In genomic region chr3:40170395-40170794, GRCh38 we compare ENCODE assay signal across 13 cellular contexts.
DNase-seq lines count a peak whose midpoint lies in the region; ATAC-seq and TF ChIP-seq lines count a peak whose summit lies in the region.
"Had no signal": no experiment of that assay in that cellular context is flagged by ENCODE, and none has a peak within 500 bp of the region (broad histone marks: within the 10 kb centered on the region; RNA-seq: fewer than 3 reads in every experiment).

No MANE protein-coding gene starts in this region.

- POLR2A ChIA-PET in activated CD8-positive, alpha-beta T cell treated with anti-CD3 and anti-CD28 coated beads, Interleukin-2, amount 10 ng/mL, durations not matched to agents 7 days and 5 days (lab: Charles Lee): interaction anchor here (1.1 kb wide), 1 partner anchor 282 kb away, joined by 3 read pairs; no protein-coding TSS in a partner anchor

- DNase-seq in GM20000 (ENCODE audit: low spot score) (peak; percentile 65), globus pallidus (ENCODE audit: low spot score) (no peak), LoVo (ENCODE audit: low spot score) (no peak)
- no peak for DNase-seq in activated CD8-positive, alpha-beta T cell treated with anti-CD3 and anti-CD28 coated beads, Interleukin-2, amount 10 ng/mL, durations not matched to agents 7 days and 5 days
- DNase-seq in activated CD8-positive, alpha-beta memory T cell treated with anti-CD3 and anti-CD28 coated beads for 24 hours: no peak
- no peak for DNase-seq in activated CD4-positive, CD25-positive, alpha-beta regulatory T cell treated with anti-CD3 and anti-CD28 coated beads, Interleukin-2, amount 50 U/mL, for 72 hours
- DNase-seq: foreskin fibroblast, HCEC 1CT, mammary epithelial cell, NCI-H1417 treated with DMSO at 0.1 percent for 48 hours, Right ventricle myocardium superior had no signal

- ATAC-seq in GM18508 (IDR thresholded peaks at IDR 0.05; ENCODE audit: insufficient read depth, unreplicated experiment): peak; percentile 94
- ATAC-seq in HG03039 (IDR thresholded peaks at IDR 0.05; ENCODE audit: unreplicated experiment): peak; percentile 93
- peak; percentile 42 for ATAC-seq in activated CD8-positive, alpha-beta T cell treated with anti-CD3 and anti-CD28 coated beads, Interleukin-2, amount 10 ng/mL, durations not matched to agents 7 days and 5 days

- CTCF ChIA-PET in activated CD8-positive, alpha-beta T cell treated with anti-CD3 and anti-CD28 coated beads, Interleukin-2, amount 10 ng/mL, durations not matched to agents 7 days and 5 days (lab: Charles Lee): interaction anchor here (1.8 kb wide), 1 partner anchor 9 kb away, joined by 8 read pairs; no protein-coding TSS in a partner anchor

- no peaks in the 10 kb centered on the region for H3K9me3 Mint-ChIP-seq in activated CD8-positive, alpha-beta T cell treated with anti-CD3 and anti-CD28 coated beads, Interleukin-2, amount 10 ng/mL, durations not matched to agents 7 days and 5 days (ENCODE audit: insufficient read depth)

- peaks cover 12% of the 10 kb centered on the region for H3K4me1 Mint-ChIP-seq in activated CD8-positive, alpha-beta T cell treated with anti-CD3 and anti-CD28 coated beads, Interleukin-2, amount 10 ng/mL, durations not matched to agents 7 days and 5 days (ENCODE audit: low read depth)

- TF ChIP-seq CTCF in GM20000 (IDR thresholded peaks at IDR 0.05; ENCODE audit: extremely low read depth, missing control alignments): no peak

- H3K36me3 Mint-ChIP-seq in activated CD8-positive, alpha-beta T cell treated with anti-CD3 and anti-CD28 coated beads, Interleukin-2, amount 10 ng/mL, durations not matched to agents 7 days and 5 days (ENCODE audit: low read depth): no peaks in the 10 kb centered on the region

- H3K27ac Mint-ChIP-seq in activated CD8-positive, alpha-beta T cell treated with anti-CD3 and anti-CD28 coated beads, Interleukin-2, amount 10 ng/mL, durations not matched to agents 7 days and 5 days: peak overlapping the region; percentile 42

- no peaks in the 10 kb centered on the region for H3K27me3 Mint-ChIP-seq in activated CD8-positive, alpha-beta T cell treated with anti-CD3 and anti-CD28 coated beads, Interleukin-2, amount 10 ng/mL, durations not matched to agents 7 days and 5 days (ENCODE audit: low read depth)

- H3K4me3 Mint-ChIP-seq in activated CD8-positive, alpha-beta T cell treated with anti-CD3 and anti-CD28 coated beads, Interleukin-2, amount 10 ng/mL, durations not matched to agents 7 days and 5 days: no peak overlapping the region

Comparison
In these comparisons a context has a peak if more than half of its experiments do, and no peak if none do; other contexts are left out.
1. ATAC-seq: peak in every context shown above with its lines; median percentile 94 in GM18508; 93 in HG03039; 42 in activated CD8-positive, alpha-beta T cell treated with anti-CD3 and anti-CD28 coated beads, Interleukin-2, amount 10 ng/mL, durations not matched to agents 7 days and 5 days.